11 cellular contexts compared by ENCODE assay signal in the genomic region with DNA sequence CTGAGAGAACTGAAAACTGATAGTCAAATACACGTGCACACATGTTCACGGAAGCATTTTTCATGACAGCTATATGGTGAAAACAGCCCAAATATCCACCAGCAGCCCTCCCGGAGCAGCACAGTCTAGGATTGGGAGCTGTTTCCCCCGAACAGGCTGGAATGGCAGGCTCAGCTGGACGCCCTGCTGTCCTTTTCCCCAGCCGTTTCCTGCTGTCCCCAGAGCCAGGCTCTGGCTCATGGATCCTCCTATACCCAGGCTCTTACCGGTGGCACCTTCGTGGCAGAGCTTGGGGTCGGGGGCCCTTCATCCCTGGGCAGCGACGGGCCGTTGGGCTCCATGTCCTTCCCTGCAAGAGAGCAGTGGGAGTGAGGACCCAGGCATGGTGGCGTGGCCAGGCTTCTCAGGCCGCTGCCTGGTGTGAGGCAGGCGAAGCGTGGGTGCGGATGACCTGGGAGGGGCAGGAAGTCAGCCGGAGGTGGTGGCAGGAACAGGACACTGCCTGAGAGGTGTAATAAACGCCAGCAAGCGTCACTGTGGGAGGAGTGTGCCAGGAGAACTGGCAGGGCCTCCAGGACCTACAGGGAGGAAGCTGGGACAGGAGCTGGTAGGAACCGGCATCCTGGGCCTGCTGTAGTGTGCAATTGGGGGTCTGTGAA. TPM values are rescaled to one million over a fixed set of nuclear protein-coding genes. Genes with fewer than 3 reads are reported as not detected.
DNase-seq lines count a peak whose midpoint lies in the region; ATAC-seq and TF ChIP-seq lines count a peak whose summit lies in the region.
"Had no signal": no experiment of that assay in that cellular context is flagged by ENCODE, and none has a peak within 500 bp of the region (broad histone marks: within the 10 kb centered on the region; RNA-seq: fewer than 3 reads in every experiment).

No MANE protein-coding gene starts in this region.

- no peak for TF ChIP-seq CTCF in breast epithelium (IDR thresholded peaks at IDR 0.05)
- no peak for TF ChIP-seq CTCF in spleen (IDR thresholded peaks at IDR 0.05 in 8 of 11, conservative IDR thresholded peaks at IDR 0.05 in 3 of 11)

- 58 to 79% (median 62%) methylated on average over 21 of the region's 21 CpGs for WGBS in spleen, 5 donors

- TF ChIP-seq RAD21 in Ishikawa (IDR thresholded peaks at IDR 0.05; ENCODE audit: low read depth): no peak

- H3K27ac ChIP-seq in breast epithelium (peak overlapping the region; percentile 87 to 95), spleen (peak overlapping the region in 7 of 8 donors; percentile 32 to 83 (median 70))

- H3K4me3 ChIP-seq in breast epithelium: peak overlapping the region in 2 of 3 donors; percentile 20 to 48
- H3K4me3 ChIP-seq in spleen: peak overlapping the region in 3 of 8 donors; percentile 9 to 43 (median 11)

- TF ChIP-seq POLR2A in breast epithelium (IDR thresholded peaks at IDR 0.05) (no peak), spleen (IDR thresholded peaks at IDR 0.05) (no peak)

- intact Hi-C loops in breast epithelium (cut with DNase I; ENCODE audit: low total_unique reads) (loop anchor here (5.0 kb wide), 1 partner anchor 1034 kb away; no protein-coding TSS in a partner anchor), spleen (cut with DNase I; ENCODE audit: low total_unique reads) (no loop called here)

- H3K4me1 ChIP-seq in breast epithelium (peaks cover 29 to 42% of the 10 kb centered on the region in 2 donors), spleen (peaks cover 11 to 76% (median 46%) of the 10 kb centered on the region in 6 donors)

- H3K27me3 ChIP-seq in breast epithelium: no peaks in the 10 kb centered on the region
- H3K27me3 ChIP-seq in spleen (replicated peaks in 1 of 7): no peaks in the 10 kb centered on the region

- no peak for TF ChIP-seq EP300 in Ishikawa (IDR thresholded peaks at IDR 0.05; ENCODE audit: borderline replicate concordance)

- DNase-seq in breast epithelium (ENCODE audit: low spot score in 2 of 2) (peak; percentile 76 to 94), left kidney (ENCODE audit: low read depth, low spot score) (peak; percentile 79), spleen (peak; percentile 88), NCI-H2227 (lab: John Stamatoyannopoulos, UW; ENCODE audit: unreplicated experiment) (no peak), GM03348 (ENCODE audit: low spot score) (no peak), T-helper 1 cell (no peak)
- DNase-seq: activated CD4-positive, alpha-beta T cell treated with anti-CD3 and anti-CD28 coated beads for 36 hours; cerebellar nuclear complex; NCI-H345 had no signal

- ATAC-seq in activated CD4-positive, CD25-positive, alpha-beta regulatory T cell treated with anti-CD3 and anti-CD28 coated beads, Interleukin-2, amount 50 U/mL, for 24 hours: no peak
- ATAC-seq: activated CD4-positive, alpha-beta T cell treated with anti-CD3 and anti-CD28 coated beads for 36 hours had no signal

- H3K9me3 ChIP-seq in breast epithelium (no peaks in the 10 kb centered on the region), spleen (no peaks in the 10 kb centered on the region)

- H3K36me3 ChIP-seq in breast epithelium (peaks cover 5% of the 10 kb centered on the region), spleen (peaks cover 0 to 64% (median 10%) of the 10 kb centered on the region in 6 donors)

TF ChIP-seq in Ishikawa, 13 proteins besides CTCF, POLR2A, EP300 and RAD21:
- TF ChIP-seq, protein P1, sequence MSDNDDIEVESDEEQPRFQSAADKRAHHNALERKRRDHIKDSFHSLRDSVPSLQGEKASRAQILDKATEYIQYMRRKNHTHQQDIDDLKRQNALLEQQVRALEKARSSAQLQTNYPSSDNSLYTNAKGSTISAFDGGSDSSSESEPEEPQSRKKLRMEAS (IDR thresholded peaks at IDR 0.05): 0 out of 2 replicates have a peak, but pooled peaks have one; percentile 21
- TF ChIP-seq TEAD4 (IDR thresholded peaks at IDR 0.05): no peak

RNA-seq across cellular contexts. Expression of a gene that starts 38.8 kb away (rescaled TPM):
- total RNA-seq in breast epithelium: 10 to 100 TPM; 25.3 to 64.2 (median 27.8) TPM
- 10 to 100 TPM; 37.2 to 91.2 (median 73.3) TPM for total RNA-seq in spleen
- polyA plus RNA-seq in spleen: 10 to 100 TPM in 2 of 3 donors, 1 to 10 TPM in 1; 5.1 to 21.6 (median 10.7) TPM

Comparison
In these comparisons a context has a peak if more than half of its experiments do, and no peak if none do; other contexts are left out.
1. DNase-seq: peak in breast epithelium (2 of 2), left kidney (single experiment) and spleen (single experiment); none in NCI-H2227 (single experiment), GM03348 (single experiment) and T-helper 1 cell (0 of 5).